Comparison of ENCODE assay signal across 14 cellular contexts in the genomic region with DNA sequence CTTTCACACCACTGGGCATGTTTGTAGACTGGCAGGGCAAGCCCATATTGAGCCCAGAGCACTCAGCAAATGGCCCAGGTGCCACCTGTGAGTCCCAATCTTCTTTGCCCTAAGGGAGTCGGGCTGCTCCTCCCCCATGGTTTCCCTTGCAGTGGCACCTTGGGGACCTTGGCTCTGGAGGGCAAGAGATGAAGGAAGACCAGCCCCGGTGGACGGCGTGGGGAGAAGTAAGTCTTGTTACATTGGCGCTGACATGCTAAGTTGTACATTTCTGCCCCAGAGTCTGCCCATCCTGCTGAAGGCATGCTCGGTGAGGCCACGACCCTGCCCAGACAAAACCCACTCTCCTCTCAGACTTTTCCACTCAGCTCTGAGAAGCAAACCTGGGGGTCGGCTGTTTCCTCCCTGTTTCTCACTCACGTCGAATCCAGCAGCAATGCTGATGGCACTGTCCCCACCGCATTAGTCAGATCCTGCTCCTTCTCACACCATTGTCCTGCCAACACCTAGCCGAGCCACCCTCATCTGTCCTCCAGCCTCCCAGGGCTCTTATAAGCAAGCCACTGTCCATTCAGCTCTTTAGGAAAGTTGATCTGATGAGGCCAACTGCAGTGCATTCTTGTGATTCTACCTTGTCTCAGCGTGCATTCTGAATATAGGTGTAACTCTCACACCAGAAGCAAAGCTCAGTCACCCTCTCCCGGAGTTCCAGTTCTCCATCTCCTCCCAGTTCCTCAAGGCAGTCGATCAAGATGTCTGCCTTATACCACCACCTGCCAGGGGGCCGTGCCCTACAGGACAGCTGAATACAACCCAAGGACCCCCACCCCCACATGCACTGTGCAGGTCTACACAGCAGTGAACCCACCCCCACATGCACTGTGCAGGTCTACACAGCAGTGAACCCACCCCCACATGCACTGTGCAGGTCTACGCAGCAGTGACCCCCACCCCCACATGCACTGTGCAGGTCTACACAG.
DNase-seq lines count a peak whose midpoint lies in the region; TF ChIP-seq lines count a peak whose summit lies in the region.
"Had no signal": no experiment of that assay in that cellular context is flagged by ENCODE, and none has a peak within 500 bp of the region (broad histone marks: within the 10 kb centered on the region; RNA-seq: fewer than 3 reads in every experiment).

No MANE protein-coding gene starts in this region.

- H3K4me3 ChIP-seq in Peyer's patch: no peak overlapping the region
- H3K4me3 ChIP-seq in tibial artery: no peak overlapping the region
- H3K4me3 ChIP-seq: BLaER1 treated with 17β-estradiol and CSF1 and Interleukin-3, amounts not matched to agents 10 nM and 100 nM; GM23248 had no signal

- no peaks in the 10 kb centered on the region for H3K4me1 ChIP-seq in Peyer's patch
- H3K4me1 ChIP-seq in tibial artery: no peaks in the 10 kb centered on the region
- H3K4me1 ChIP-seq: BLaER1 treated with 17β-estradiol and CSF1 and Interleukin-3, amounts not matched to agents 10 nM and 100 nM had no signal

- no peak for TF ChIP-seq POLR2A in Peyer's patch (IDR thresholded peaks at IDR 0.05)

- H3K27me3 ChIP-seq in Peyer's patch (no peaks in the 10 kb centered on the region), tibial artery (peaks cover 0 to 4% of the 10 kb centered on the region in 2 donors)
- H3K27me3 ChIP-seq: BLaER1 treated with 17β-estradiol and CSF1 and Interleukin-3, amounts not matched to agents 10 nM and 100 nM had no signal

- intact Hi-C loops in tibial artery (cut with DNase I; ENCODE audit: low total_unique reads): no loop called here

- DNase-seq in activated effector memory CD4-positive, alpha-beta T cell treated with anti-CD3 and anti-CD28 coated beads, Interleukin-2, amount 50 U/mL, for 16 hours: peak; percentile 54
- no peak for DNase-seq in activated effector memory CD4-positive, alpha-beta T cell treated with Interleukin-2 at 50 U/mL for 16 hours
- DNase-seq in Peyer's patch: peak in 2 of 3 donors; percentile 19 to 36
- peak; percentile 78 for DNase-seq in mesenteric fat pad (ENCODE audit: low spot score)
- DNase-seq in tibial artery: peak; percentile 6 to 49
- no peak for DNase-seq in NCI-H748 (lab: John Stamatoyannopoulos, UW; ENCODE audit: unreplicated experiment)
- DNase-seq in DMS 273 (lab: John Stamatoyannopoulos, UW; ENCODE audit: unreplicated experiment): no peak
- no peak for DNase-seq in NCI-H524 (lab: John Stamatoyannopoulos, UW)
- DNase-seq: AML-193; CD4-positive, CD25-positive, alpha-beta regulatory T cell; DMS 273 treated with DMSO at 0.1 percent for 48 hours; GM23248 had no signal

- H3K9me3 ChIP-seq in Peyer's patch: no peaks in the 10 kb centered on the region
- no peaks in the 10 kb centered on the region for H3K9me3 ChIP-seq in tibial artery

- H3K27ac ChIP-seq in Peyer's patch: no peak overlapping the region
- H3K27ac ChIP-seq in tibial artery: no peak overlapping the region
- H3K27ac ChIP-seq: 22Rv1; BLaER1 treated with 17β-estradiol and CSF1 and Interleukin-3, amounts not matched to agents 10 nM and 100 nM; GM23248 had no signal

- TF ChIP-seq CTCF in Peyer's patch (IDR thresholded peaks at IDR 0.05): no peak
- no peak for TF ChIP-seq CTCF in tibial artery (IDR thresholded peaks at IDR 0.05)

- H3K36me3 ChIP-seq in Peyer's patch (no peaks in the 10 kb centered on the region), tibial artery (no peaks in the 10 kb centered on the region)
- H3K36me3 ChIP-seq: BLaER1 treated with 17β-estradiol and CSF1 and Interleukin-3, amounts not matched to agents 10 nM and 100 nM had no signal

Comparison
In these comparisons a context has a peak if more than half of its experiments do, and no peak if none do; other contexts are left out.
1. DNase-seq: peak in activated effector memory CD4-positive, alpha-beta T cell treated with anti-CD3 and anti-CD28 coated beads, Interleukin-2, amount 50 U/mL, for 16 hours (single experiment), Peyer's patch (2 of 3), mesenteric fat pad (single experiment) and tibial artery (2 of 2); none in activated effector memory CD4-positive, alpha-beta T cell treated with Interleukin-2 at 50 U/mL for 16 hours (single experiment), NCI-H748 (single experiment), DMS 273 (single experiment) and NCI-H524 (0 of 2).